ENCODE assay signal across 14 cellular contexts in genomic region chr11:2574553-2575535, GRCh38.
DNase-seq lines count a peak whose midpoint lies in the region; ATAC-seq and TF ChIP-seq lines count a peak whose summit lies in the region.
"Had no signal": no experiment of that assay in that cellular context is flagged by ENCODE, and none has a peak within 500 bp of the region (broad histone marks: within the 10 kb centered on the region; RNA-seq: fewer than 3 reads in every experiment).

No MANE protein-coding gene starts in this region.

- no peaks in the 10 kb centered on the region for H3K36me3 Mint-ChIP-seq in endothelial cell (ENCODE audit: low read depth, unreplicated experiment)

- peaks cover 6% of the 10 kb centered on the region for H3K27me3 Mint-ChIP-seq in endothelial cell (ENCODE audit: unreplicated experiment)

- no peaks in the 10 kb centered on the region for H3K36me3 ChIP-seq in WERI-Rb-1
- H3K36me3 ChIP-seq in effector memory CD4-positive, alpha-beta T cell (ENCODE audit: control insufficient read depth, insufficient read depth, low read length) = peaks cover 12% of the 10 kb centered on the region
- H3K36me3 ChIP-seq: upper lobe of left lung had no signal

- peak; percentile 58 for DNase-seq in NCI-H1092 (lab: John Stamatoyannopoulos, UW)
- DNase-seq in WERI-Rb-1 = peak; percentile 5
- peak in 26 of 51 donors; percentile 19 to 79 (median 44) for DNase-seq in hypothalamus (lab: John Stamatoyannopoulos, UW)
- peak; percentile 58 for DNase-seq in sciatic nerve (ENCODE audit: low spot score)
- no peak for DNase-seq in effector memory CD4-positive, alpha-beta T cell
- DNase-seq in omental fat pad (ENCODE audit: low spot score) = no peak
- DNase-seq in endothelial cell (ENCODE audit: low spot score) = no peak
- DNase-seq: NCI-H2029 had no signal

- no peak for TF ChIP-seq CTCF in WERI-Rb-1 (IDR thresholded peaks at IDR 0.05; ENCODE audit: low read depth, low read length)
- TF ChIP-seq CTCF in omental fat pad (IDR thresholded peaks at IDR 0.05) = no peak
- no peak for TF ChIP-seq CTCF in endothelial cell (IDR thresholded peaks at IDR 0.05; ENCODE audit: unreplicated experiment)

- no peak overlapping the region for H3K27ac ChIP-seq in WERI-Rb-1
- H3K27ac ChIP-seq in effector memory CD4-positive, alpha-beta T cell (ENCODE audit: insufficient read depth, low read length, poor library complexity, severe bottlenecking) = no peak overlapping the region
- H3K27ac ChIP-seq: upper lobe of left lung, VCaP had no signal

- no peaks in the 10 kb centered on the region for H3K27me3 ChIP-seq in WERI-Rb-1 (ENCODE audit: insufficient read depth, low read depth, severe bottlenecking)
- no peaks in the 10 kb centered on the region for H3K27me3 ChIP-seq in effector memory CD4-positive, alpha-beta T cell (replicated peaks; ENCODE audit: control insufficient read depth, insufficient read depth, low read length, poor library complexity, severe bottlenecking)
- H3K27me3 ChIP-seq: upper lobe of left lung had no signal

- intact Hi-C loops in sciatic nerve (cut with DNase I) = no loop called here

- H3K9me3 Mint-ChIP-seq in endothelial cell (ENCODE audit: unreplicated experiment) = no peaks in the 10 kb centered on the region
- H3K9me3 Mint-ChIP-seq: activated T-helper 1 cell treated with anti-CD3 and anti-CD28 coated beads, Interleukin-12 subunit alpha, Interleukin-12 subunit beta, Interleukin-2, Interleukin-4 antibody, amounts not matched to agents 30 ng/mL and 10 ng/mL and 1 ng/mL, durations not matched to agents 14 hours and 24 hours and 36 hours had no signal

- H3K4me1 Mint-ChIP-seq in endothelial cell (ENCODE audit: unreplicated experiment) = peaks cover 5% of the 10 kb centered on the region

- H3K4me3 ChIP-seq in WERI-Rb-1 (ENCODE audit: low read depth, low read length) = no peak overlapping the region
- H3K4me3 ChIP-seq in effector memory CD4-positive, alpha-beta T cell (ENCODE audit: insufficient read depth, low read depth, low read length, poor library complexity, severe bottlenecking) = no peak overlapping the region
- H3K4me3 ChIP-seq: GM12878, upper lobe of left lung had no signal

- H3K27ac Mint-ChIP-seq in endothelial cell (ENCODE audit: unreplicated experiment) = no peak overlapping the region
- H3K27ac Mint-ChIP-seq: activated T-helper 1 cell treated with anti-CD3 and anti-CD28 coated beads, Interleukin-12 subunit alpha, Interleukin-12 subunit beta, Interleukin-2, Interleukin-4 antibody, amounts not matched to agents 30 ng/mL and 10 ng/mL and 1 ng/mL, durations not matched to agents 14 hours and 24 hours and 36 hours had no signal

- peak; percentile 13 for ATAC-seq in sciatic nerve
- ATAC-seq in omental fat pad (ENCODE audit: low FRiP score) = no peak
- ATAC-seq in GM18498 (IDR thresholded peaks at IDR 0.05; ENCODE audit: unreplicated experiment) = no peak
- ATAC-seq: GM12878, Panc1 had no signal

- H3K4me3 Mint-ChIP-seq in endothelial cell (ENCODE audit: unreplicated experiment) = no peak overlapping the region
- H3K4me3 Mint-ChIP-seq: activated T-helper 1 cell treated with anti-CD3 and anti-CD28 coated beads, Interleukin-12 subunit alpha, Interleukin-12 subunit beta, Interleukin-2, Interleukin-4 antibody, amounts not matched to agents 30 ng/mL and 10 ng/mL and 1 ng/mL, durations not matched to agents 14 hours and 24 hours and 36 hours had no signal

- no peaks in the 10 kb centered on the region for H3K9me3 ChIP-seq in WERI-Rb-1 (ENCODE audit: severe bottlenecking)
- no peaks in the 10 kb centered on the region for H3K9me3 ChIP-seq in effector memory CD4-positive, alpha-beta T cell (ENCODE audit: control insufficient read depth, low read length)
- H3K9me3 ChIP-seq: upper lobe of left lung had no signal

- no peaks in the 10 kb centered on the region for H3K4me1 ChIP-seq in effector memory CD4-positive, alpha-beta T cell (ENCODE audit: control insufficient read depth, insufficient read depth, low read length, poor library complexity, severe bottlenecking)

Comparison
In these comparisons a context has a peak if more than half of its experiments do, and no peak if none do; other contexts are left out.
1. DNase-seq: peak in NCI-H1092 (single experiment), WERI-Rb-1 (single experiment), hypothalamus (26 of 51) and sciatic nerve (single experiment); none in effector memory CD4-positive, alpha-beta T cell (0 of 3), omental fat pad (single experiment) and endothelial cell (single experiment).